ENCODE assay signal across 1 cellular context in genomic region chr10:15712903-15713302, GRCh38.
TF ChIP-seq lines count a peak whose summit lies in the region.

No MANE protein-coding gene starts in this region.

TF ChIP-seq in GM23338, 12 proteins besides CTCF, POLR2A, EP300 and RAD21 (continued from another document):
- TF ChIP-seq ZNF462 (CRISPR knock-in tag; IDR thresholded peaks at IDR 0.05), result no peak
TF ChIP-seq in GM23338: peak in this region for 0.
